ENCODE assay signal across 1 cellular context in the genomic region with DNA sequence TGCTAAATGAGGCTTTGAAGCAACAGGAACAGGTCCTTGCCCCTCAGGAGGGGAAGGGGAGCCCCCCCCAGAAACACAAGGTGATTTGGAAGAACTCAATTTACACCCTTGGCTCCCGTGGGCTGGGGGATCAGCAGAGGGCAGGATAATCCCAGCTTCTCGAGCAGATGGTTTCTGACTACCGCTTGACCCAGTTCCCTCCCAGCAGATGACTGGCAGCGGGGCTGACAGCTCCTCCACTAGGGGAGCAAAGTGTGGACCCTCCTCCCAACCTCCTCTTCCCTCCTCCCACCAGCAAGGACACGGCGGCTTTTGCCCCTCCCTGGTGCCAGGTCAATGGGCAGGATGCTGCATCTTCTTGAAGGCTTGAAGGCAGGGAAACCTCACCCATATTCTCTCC.
TF ChIP-seq lines count a peak whose summit lies in the region.

No MANE protein-coding gene starts in this region.

TF ChIP-seq in HepG2, 621 proteins besides CTCF, POLR2A, EP300 and RAD21 (continued from another document):
- TF ChIP-seq RERE (CRISPR knock-in tag; IDR thresholded peaks at IDR 0.05; ENCODE audit: low read depth) (no peak), TP53 (CRISPR knock-in tag; conservative IDR thresholded peaks at IDR 0.05) (no peak), HNRNPUL1 (IDR thresholded peaks at IDR 0.05; ENCODE audit: low read depth, low read length) (no peak), ZNF234 (CRISPR knock-in tag; conservative IDR thresholded peaks at IDR 0.05) (no peak), ZNF781 (CRISPR knock-in tag; IDR thresholded peaks at IDR 0.05; ENCODE audit: borderline replicate concordance, not compliant biosample characterization) (no peak), HNF1A (IDR thresholded peaks at IDR 0.05; ENCODE audit: low read depth) (no peak), HNF1A (CRISPR knock-in tag; IDR thresholded peaks at IDR 0.05; ENCODE audit: borderline replicate concordance) (no peak), AKAP8 (CRISPR knock-in tag; IDR thresholded peaks at IDR 0.05) (no peak), ZNF83 (CRISPR knock-in tag; IDR thresholded peaks at IDR 0.05; ENCODE audit: borderline replicate concordance) (no peak), ZKSCAN1 (IDR thresholded peaks at IDR 0.05; ENCODE audit: low read length) (no peak), ZNF263 (CRISPR knock-in tag; IDR thresholded peaks at IDR 0.05) (peak; percentile 88)
